In the genomic region with DNA sequence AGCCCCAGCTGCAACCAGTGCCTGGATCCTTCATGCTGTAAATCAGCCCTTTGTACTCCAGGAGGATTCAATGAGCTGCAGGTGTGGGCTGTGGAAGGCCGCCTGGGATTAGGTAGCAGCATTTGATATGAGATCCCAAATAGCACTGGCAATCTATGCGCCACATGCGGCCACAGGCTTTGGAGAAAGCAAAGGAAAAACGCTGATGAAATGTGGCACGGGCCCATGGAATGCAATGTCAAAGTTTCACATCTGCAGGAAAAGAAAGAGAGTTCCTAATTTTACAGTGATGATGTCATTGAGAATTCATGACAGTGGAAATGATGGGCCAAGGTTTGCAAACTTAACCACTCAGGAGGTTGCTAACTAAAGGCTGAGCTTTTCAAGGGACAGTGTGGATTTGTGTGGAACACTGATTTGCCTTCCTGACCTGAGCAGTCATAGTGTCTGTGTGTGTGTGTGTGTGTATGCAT, we compare ENCODE assay signal across 1 cellular context.
TF ChIP-seq lines count a peak whose summit lies in the region.

No MANE protein-coding gene starts in this region.

TF ChIP-seq in GM23338, 12 proteins besides CTCF, POLR2A, EP300 and RAD21:
- TF ChIP-seq ZNF462 (CRISPR knock-in tag; IDR thresholded peaks at IDR 0.05) (no peak), POLR2AphosphoS5 (IDR thresholded peaks at IDR 0.05; ENCODE audit: low read depth) (no peak), CREB1 (CRISPR knock-in tag; IDR thresholded peaks at IDR 0.05; ENCODE audit: low read depth) (no peak), ZNF114 (CRISPR knock-in tag; IDR thresholded peaks at IDR 0.05) (no peak), EZH2 (IDR thresholded peaks at IDR 0.05; ENCODE audit: low read depth, unreplicated experiment) (no peak), STAT1 (IDR thresholded peaks at IDR 0.05; ENCODE audit: unreplicated experiment) (no peak), ZNF331 (CRISPR knock-in tag; IDR thresholded peaks at IDR 0.05; ENCODE audit: low read depth) (no peak), JUNB (IDR thresholded peaks at IDR 0.05; ENCODE audit: unreplicated experiment) (no peak)
- TF ChIP-seq, protein P1, sequence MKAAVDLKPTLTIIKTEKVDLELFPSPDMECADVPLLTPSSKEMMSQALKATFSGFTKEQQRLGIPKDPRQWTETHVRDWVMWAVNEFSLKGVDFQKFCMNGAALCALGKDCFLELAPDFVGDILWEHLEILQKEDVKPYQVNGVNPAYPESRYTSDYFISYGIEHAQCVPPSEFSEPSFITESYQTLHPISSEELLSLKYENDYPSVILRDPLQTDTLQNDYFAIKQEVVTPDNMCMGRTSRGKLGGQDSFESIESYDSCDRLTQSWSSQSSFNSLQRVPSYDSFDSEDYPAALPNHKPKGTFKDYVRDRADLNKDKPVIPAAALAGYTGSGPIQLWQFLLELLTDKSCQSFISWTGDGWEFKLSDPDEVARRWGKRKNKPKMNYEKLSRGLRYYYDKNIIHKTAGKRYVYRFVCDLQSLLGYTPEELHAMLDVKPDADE (IDR thresholded peaks at IDR 0.05), result no peak
- TF ChIP-seq, protein P2, sequence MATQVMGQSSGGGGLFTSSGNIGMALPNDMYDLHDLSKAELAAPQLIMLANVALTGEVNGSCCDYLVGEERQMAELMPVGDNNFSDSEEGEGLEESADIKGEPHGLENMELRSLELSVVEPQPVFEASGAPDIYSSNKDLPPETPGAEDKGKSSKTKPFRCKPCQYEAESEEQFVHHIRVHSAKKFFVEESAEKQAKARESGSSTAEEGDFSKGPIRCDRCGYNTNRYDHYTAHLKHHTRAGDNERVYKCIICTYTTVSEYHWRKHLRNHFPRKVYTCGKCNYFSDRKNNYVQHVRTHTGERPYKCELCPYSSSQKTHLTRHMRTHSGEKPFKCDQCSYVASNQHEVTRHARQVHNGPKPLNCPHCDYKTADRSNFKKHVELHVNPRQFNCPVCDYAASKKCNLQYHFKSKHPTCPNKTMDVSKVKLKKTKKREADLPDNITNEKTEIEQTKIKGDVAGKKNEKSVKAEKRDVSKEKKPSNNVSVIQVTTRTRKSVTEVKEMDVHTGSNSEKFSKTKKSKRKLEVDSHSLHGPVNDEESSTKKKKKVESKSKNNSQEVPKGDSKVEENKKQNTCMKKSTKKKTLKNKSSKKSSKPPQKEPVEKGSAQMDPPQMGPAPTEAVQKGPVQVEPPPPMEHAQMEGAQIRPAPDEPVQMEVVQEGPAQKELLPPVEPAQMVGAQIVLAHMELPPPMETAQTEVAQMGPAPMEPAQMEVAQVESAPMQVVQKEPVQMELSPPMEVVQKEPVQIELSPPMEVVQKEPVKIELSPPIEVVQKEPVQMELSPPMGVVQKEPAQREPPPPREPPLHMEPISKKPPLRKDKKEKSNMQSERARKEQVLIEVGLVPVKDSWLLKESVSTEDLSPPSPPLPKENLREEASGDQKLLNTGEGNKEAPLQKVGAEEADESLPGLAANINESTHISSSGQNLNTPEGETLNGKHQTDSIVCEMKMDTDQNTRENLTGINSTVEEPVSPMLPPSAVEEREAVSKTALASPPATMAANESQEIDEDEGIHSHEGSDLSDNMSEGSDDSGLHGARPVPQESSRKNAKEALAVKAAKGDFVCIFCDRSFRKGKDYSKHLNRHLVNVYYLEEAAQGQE (IDR thresholded peaks at IDR 0.05; ENCODE audit: unreplicated experiment), result no peak
TF ChIP-seq in GM23338: peak in this region for 0.
